1 cellular context compared by ENCODE assay signal in the genomic region with DNA sequence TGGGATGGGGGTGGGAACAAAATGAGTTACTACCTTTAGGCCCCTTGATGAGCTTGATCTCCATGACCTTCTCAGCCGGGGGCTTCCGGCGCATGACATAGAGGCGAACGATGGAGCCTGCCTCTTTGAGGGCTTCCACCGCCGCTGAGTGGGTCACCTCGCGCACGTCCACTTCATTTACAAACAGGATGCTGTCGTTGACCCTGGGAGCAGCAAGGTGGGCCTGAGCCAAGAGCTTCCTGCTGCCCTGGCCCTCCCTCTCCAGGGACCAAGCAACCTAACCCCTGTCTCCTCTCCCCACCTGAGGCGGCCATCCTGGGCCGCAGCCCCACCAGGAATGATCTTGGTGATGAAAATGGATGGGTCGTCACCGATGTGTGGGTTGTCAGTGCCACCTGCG.
TF ChIP-seq lines count a peak whose summit lies in the region.

No MANE protein-coding gene starts in this region.

TF ChIP-seq in GM23338, 12 proteins besides CTCF, POLR2A, EP300 and RAD21:
- TF ChIP-seq CREB1 (CRISPR knock-in tag; IDR thresholded peaks at IDR 0.05; ENCODE audit: low read depth) (no peak), EZH2phosphoT487 (IDR thresholded peaks at IDR 0.05; ENCODE audit: unreplicated experiment) (no peak)
TF ChIP-seq in GM23338: peak in this region for 0.
